In genomic region chr2:130182826-130183499, GRCh38 we compare ENCODE assay signal across 8 cellular contexts. TPM values are rescaled to one million over a fixed set of nuclear protein-coding genes. Genes with fewer than 3 reads are reported as not detected.
DNase-seq lines count a peak whose midpoint lies in the region; ATAC-seq, FAIRE-seq and TF ChIP-seq lines count a peak whose summit lies in the region.
"Not testable (repeated sequence)": the region's sequence is repeated elsewhere in the genome, so short reads cannot be mapped to it uniquely, and the experiment has no call there.

No MANE protein-coding gene starts in this region.

- H3K4me2 ChIP-seq in endothelial cell of umbilical vein (ENCODE audit: insufficient read depth, low read length), result peak overlapping the region; percentile 80

- dilution Hi-C loops in endothelial cell of umbilical vein (cut with MboI; ENCODE audit: extremely low pct_ligation_motif_present, low sequenced_read_pairs), result not testable (repeated sequence)

- H3K27ac ChIP-seq in endothelial cell of umbilical vein (ENCODE audit: insufficient read depth, low read depth, low read length), result peak overlapping the region; percentile 70
- not testable (repeated sequence) for H3K27ac ChIP-seq in right lobe of liver
- H3K27ac ChIP-seq in sigmoid colon, result peak overlapping the region; percentile 91 to 97 (median 94)

- not testable (repeated sequence) for TF ChIP-seq CTCF in AG09309 (IDR thresholded peaks at IDR 0.05; ENCODE audit: control insufficient read depth, insufficient read depth, low read depth, low read length, missing control alignments); endothelial cell of umbilical vein (IDR thresholded peaks at IDR 0.05; ENCODE audit: extremely low read depth in 1 of 2, insufficient read depth in 1 of 2, low read depth in 1 of 2, low read length in 2 of 2); right lobe of liver (IDR thresholded peaks at IDR 0.05); sigmoid colon (IDR thresholded peaks at IDR 0.05)

- peak overlapping the region; percentile 82 for H3K27ac Mint-ChIP-seq in activated naive CD4-positive, alpha-beta T cell treated with anti-CD3 and anti-CD28 coated beads for 36 hours

- H3K9me1 ChIP-seq in endothelial cell of umbilical vein (replicated peaks; ENCODE audit: control insufficient read depth, extremely low read depth, insufficient read depth, low read length), result not testable (repeated sequence)

- H3K9me3 Mint-ChIP-seq in activated naive CD4-positive, alpha-beta T cell treated with anti-CD3 and anti-CD28 coated beads for 36 hours, result not testable (repeated sequence)

- H3K27me3 Mint-ChIP-seq in activated naive CD4-positive, alpha-beta T cell treated with anti-CD3 and anti-CD28 coated beads for 36 hours (ENCODE audit: low read depth), result not testable (repeated sequence)

- POLR2A ChIA-PET in endothelial cell of umbilical vein (lab: Charles Lee), result interaction anchor here (1.0 kb wide), 1 partner anchor 159 kb away, joined by 4 read pairs; a partner anchor contains a TSS

- peak overlapping the region; percentile 83 for H2AFZ ChIP-seq in endothelial cell of umbilical vein (ENCODE audit: low read depth, low read length)

- ATAC-seq in GM19035 (IDR thresholded peaks at IDR 0.05; ENCODE audit: unreplicated experiment), result peak; percentile 22
- ATAC-seq in HG03139 (IDR thresholded peaks at IDR 0.05; ENCODE audit: unreplicated experiment), result peak; percentile 5
- ATAC-seq in right lobe of liver, result not testable (repeated sequence)

- peak overlapping the region; percentile 56 for H3K4me3 ChIP-seq in AG09309 (ENCODE audit: control insufficient read depth, low read depth, low read length)
- peak overlapping the region; percentile 52 to 77 (median 53) for H3K4me3 ChIP-seq in endothelial cell of umbilical vein (replicated peaks in 1 of 3; ENCODE audit: insufficient read depth in 1 of 3, low read depth in 1 of 3, low read length in 3 of 3)
- H3K4me3 ChIP-seq in right lobe of liver, result peak overlapping the region; percentile 69 to 99 (median 98)
- peak overlapping the region; percentile 33 to 91 (median 80) for H3K4me3 ChIP-seq in sigmoid colon

- no CpG with 5 or more reads among the region's 23 CpGs for WGBS in right lobe of liver (ENCODE audit: insufficient coverage, low coverage, low lambda C conversion rate, missing lambda C conversion rate)
- 17 to 30% methylated on average over 23 of the region's 23 CpGs for WGBS in sigmoid colon, 2 donors

- intact Hi-C loops in activated naive CD4-positive, alpha-beta T cell treated with anti-CD3 and anti-CD28 coated beads for 36 hours (cut with micrococcal nuclease), result loop anchor here (1.0 to 2.0 kb wide), 2 partner anchors 306 to 1310 kb away; partner anchors contain the start of gene MZT2A
- intact Hi-C loops in endothelial cell of umbilical vein (cut with micrococcal nuclease) (loop anchor here (5.0 kb wide), 1 partner anchor 246 kb away; no protein-coding TSS in a partner anchor), right lobe of liver (cut with DNase I) (loop anchor here in 1 of 2 donors (10.0 kb wide), 1 partner anchor 152 kb away; no protein-coding TSS in a partner anchor), sigmoid colon (cut with DNase I) (loop anchor here (2.0 to 10.0 kb wide), 4 partner anchors 150 to 1302 kb away; no protein-coding TSS in a partner anchor)

- H3K4me1 ChIP-seq in endothelial cell of umbilical vein (ENCODE audit: control insufficient read depth, extremely low read depth, insufficient read depth, low read length), result peaks cover 11% of the 10 kb centered on the region
- H3K4me1 ChIP-seq in right lobe of liver, result not testable (repeated sequence)
- H3K4me1 ChIP-seq in sigmoid colon, result peaks cover 0 to 30% (median 25%) of the 10 kb centered on the region in 4 donors

- peak; percentile 17 for TF ChIP-seq POLR2A in endothelial cell of umbilical vein (IDR thresholded peaks at IDR 0.05; ENCODE audit: low read depth, low read length)
- not testable (repeated sequence) for TF ChIP-seq POLR2A in right lobe of liver (IDR thresholded peaks at IDR 0.05); sigmoid colon (IDR thresholded peaks at IDR 0.05)

- peak overlapping the region; percentile 78 for H3K4me3 Mint-ChIP-seq in activated naive CD4-positive, alpha-beta T cell treated with anti-CD3 and anti-CD28 coated beads for 36 hours

- H3K9me3 ChIP-seq in endothelial cell of umbilical vein (replicated peaks; ENCODE audit: control insufficient read depth, insufficient read depth, low read length); right lobe of liver; sigmoid colon: not testable (repeated sequence)

- not testable (repeated sequence) for TF ChIP-seq EP300 in sigmoid colon (IDR thresholded peaks at IDR 0.05)

- peak; percentile 89 for FAIRE-seq in endothelial cell of umbilical vein (lab: Jason Lieb, UNC)

- BruUV-seq in endothelial cell of umbilical vein (replicated peaks; lab: Mats Ljungman, UMichigan), result not testable (repeated sequence)

- H3K4me1 Mint-ChIP-seq in activated naive CD4-positive, alpha-beta T cell treated with anti-CD3 and anti-CD28 coated beads for 36 hours (ENCODE audit: low read depth), result peaks cover 27% of the 10 kb centered on the region

- DNase-seq in AG09309 (ENCODE audit: low read depth); activated naive CD4-positive, alpha-beta T cell treated with anti-CD3 and anti-CD28 coated beads for 36 hours; right lobe of liver; sigmoid colon: not testable (repeated sequence)
- peak; percentile 9 for DNase-seq in RPMI7951 (ENCODE audit: low read depth)
- peak; percentile 36 for DNase-seq in endothelial cell of umbilical vein (ENCODE audit: low read depth, low spot score)

- H3K36me3 Mint-ChIP-seq in activated naive CD4-positive, alpha-beta T cell treated with anti-CD3 and anti-CD28 coated beads for 36 hours (ENCODE audit: low read depth), result peaks cover 11% of the 10 kb centered on the region

- not testable (repeated sequence) for H4K20me1 ChIP-seq in endothelial cell of umbilical vein (replicated peaks; ENCODE audit: control insufficient read depth, extremely low read depth, insufficient read depth, low read length)

- CTCF ChIA-PET in activated naive CD4-positive, alpha-beta T cell treated with anti-CD3 and anti-CD28 coated beads for 36 hours (lab: Charles Lee), result interaction anchor here (1.6 to 2.3 kb wide), 2 partner anchors 160 to 195 kb away, joined by 3 to 7 read pairs; partner anchors contain the start of gene IMP4
- CTCF ChIA-PET in endothelial cell of umbilical vein (lab: Charles Lee), result interaction anchor here (0.9 to 1.9 kb wide), 3 partner anchors 10 to 150 kb away, joined by 3 to 7 read pairs (median 4); no protein-coding TSS in a partner anchor

- H3K36me3 ChIP-seq in endothelial cell of umbilical vein (ENCODE audit: control insufficient read depth in 2 of 2, extremely low read depth in 1 of 2, insufficient read depth in 2 of 2, low read length in 2 of 2); right lobe of liver; sigmoid colon: not testable (repeated sequence)

- peaks cover 64% of the 10 kb centered on the region for H3K79me2 ChIP-seq in endothelial cell of umbilical vein (ENCODE audit: control insufficient read depth, insufficient read depth, low read length)

- peak overlapping the region; percentile 74 for H3K9ac ChIP-seq in endothelial cell of umbilical vein (replicated peaks; ENCODE audit: extremely low read depth, insufficient read depth, low read length)

- not testable (repeated sequence) for H3K27me3 ChIP-seq in endothelial cell of umbilical vein (ENCODE audit: control insufficient read depth in 2 of 2, insufficient read depth in 2 of 2, low read length in 2 of 2); right lobe of liver; sigmoid colon

RNA-seq across cellular contexts. Expression of gene MZT2B, which starts 0.9 kb away (rescaled TPM):
- 192 and 258 TPM in 2 replicates for total RNA-seq in RPMI7951 (2014; rRNA removed; shearing (Covaris generic))
- total RNA-seq in activated naive CD4-positive, alpha-beta T cell treated with anti-CD3 and anti-CD28 coated beads for 36 hours, result 100 to 1,000 TPM; 408 to 431 TPM
- 337 and 364 TPM in 2 replicates for total RNA-seq in endothelial cell of umbilical vein
- polyA plus RNA-seq in endothelial cell of umbilical vein, result 182 and 288 TPM in 2 replicates
- polyA plus RNA-seq in endothelial cell of umbilical vein (2011; cell fraction: cytosol; rRNA removed), result 81.0 and 169 TPM in 2 replicates
- polyA plus RNA-seq in endothelial cell of umbilical vein (2011; cell fraction: nucleus; rRNA removed), result 37.5 and 38.3 TPM in 2 replicates
- 152 and 267 TPM in 2 replicates for polyA plus RNA-seq in endothelial cell of umbilical vein (2012)
- polyA minus RNA-seq in endothelial cell of umbilical vein, result 19.2 and 19.9 TPM in 2 replicates
- polyA minus RNA-seq in endothelial cell of umbilical vein (2011; cell fraction: cytosol; rRNA and poly(A)+ RNA removed), result 69.4 TPM
- polyA minus RNA-seq in endothelial cell of umbilical vein (2011; cell fraction: nucleus; rRNA and poly(A)+ RNA removed), result 7.8 and 16.3 TPM in 2 replicates
- 100 to 1,000 TPM in 2 of 6 experiments, 10 to 100 TPM in 4; 69.5 to 125 (median 89.1) TPM for total RNA-seq in right lobe of liver
- total RNA-seq in sigmoid colon, result 100 to 1,000 TPM in 3 of 4 donors, 10 to 100 TPM in 1; 97.8 to 187 (median 162) TPM
- 100 to 1,000 TPM; 152 to 259 (median 215) TPM for polyA plus RNA-seq in sigmoid colon

RNA-seq across cellular contexts. Expression of gene SMPD4, which starts 1.6 kb away (rescaled TPM):
- total RNA-seq in RPMI7951 (2014; rRNA removed; shearing (Covaris generic)), result 31.4 and 35.2 TPM in 2 replicates
- 10 to 100 TPM; 70.8 to 71.5 TPM for total RNA-seq in activated naive CD4-positive, alpha-beta T cell treated with anti-CD3 and anti-CD28 coated beads for 36 hours
- total RNA-seq in endothelial cell of umbilical vein, result 88.1 and 91.4 TPM in 2 replicates
- 85.3 and 102 TPM in 2 replicates for polyA plus RNA-seq in endothelial cell of umbilical vein
- polyA plus RNA-seq in endothelial cell of umbilical vein (2011; cell fraction: cytosol; rRNA removed), result 47.9 and 54.5 TPM in 2 replicates
- polyA plus RNA-seq in endothelial cell of umbilical vein (2011; cell fraction: nucleus; rRNA removed), result 236 and 250 TPM in 2 replicates
- 53.4 and 53.7 TPM in 2 replicates for polyA plus RNA-seq in endothelial cell of umbilical vein (2012)
- polyA minus RNA-seq in endothelial cell of umbilical vein, result 60.5 and 66.5 TPM in 2 replicates
- 29.4 TPM for polyA minus RNA-seq in endothelial cell of umbilical vein (2011; cell fraction: cytosol; rRNA and poly(A)+ RNA removed)
- polyA minus RNA-seq in endothelial cell of umbilical vein (2011; cell fraction: nucleus; rRNA and poly(A)+ RNA removed), result 74.9 and 116 TPM in 2 replicates
- total RNA-seq in right lobe of liver, result 10 to 100 TPM; 19.0 to 24.3 (median 21.6) TPM
- 10 to 100 TPM; 18.1 to 47.9 (median 26.2) TPM for total RNA-seq in sigmoid colon
- polyA plus RNA-seq in sigmoid colon, result 10 to 100 TPM; 12.3 to 42.7 (median 15.6) TPM

RNA-seq across cellular contexts. Expression of gene TUBA3E, which starts 15.3 kb away (rescaled TPM):
- not detected in 2 replicates for total RNA-seq in RPMI7951 (2014; rRNA removed; shearing (Covaris generic))
- not detected for total RNA-seq in activated naive CD4-positive, alpha-beta T cell treated with anti-CD3 and anti-CD28 coated beads for 36 hours
- not detected in 2 replicates for total RNA-seq in endothelial cell of umbilical vein
- not detected in 2 replicates for polyA plus RNA-seq in endothelial cell of umbilical vein
- not detected in 2 replicates for polyA plus RNA-seq in endothelial cell of umbilical vein (2011; cell fraction: cytosol; rRNA removed)
- not detected in 2 replicates for polyA plus RNA-seq in endothelial cell of umbilical vein (2011; cell fraction: nucleus; rRNA removed)
- not detected in 2 replicates for polyA plus RNA-seq in endothelial cell of umbilical vein (2012)
- not detected in 2 replicates for polyA minus RNA-seq in endothelial cell of umbilical vein
- polyA minus RNA-seq in endothelial cell of umbilical vein (2011; cell fraction: cytosol; rRNA and poly(A)+ RNA removed), result not detected
- polyA minus RNA-seq in endothelial cell of umbilical vein (2011; cell fraction: nucleus; rRNA and poly(A)+ RNA removed), result not detected in 2 replicates
- not detected for total RNA-seq in right lobe of liver
- total RNA-seq in sigmoid colon, result not detected
- under 1 TPM in 1 of 3 donors, not detected in 2; 0.09 TPM for polyA plus RNA-seq in sigmoid colon

RNA-seq across cellular contexts. Expression of gene CCDC74B, which starts 38.1 kb away (rescaled TPM):
- 0.72 and 3.2 TPM in 2 replicates for total RNA-seq in RPMI7951 (2014; rRNA removed; shearing (Covaris generic))
- 1 to 10 TPM; 3.7 to 4.1 TPM for total RNA-seq in activated naive CD4-positive, alpha-beta T cell treated with anti-CD3 and anti-CD28 coated beads for 36 hours
- 1.6 and 4.8 TPM in 2 replicates for total RNA-seq in endothelial cell of umbilical vein
- 4.1 and 4.6 TPM in 2 replicates for polyA plus RNA-seq in endothelial cell of umbilical vein
- polyA plus RNA-seq in endothelial cell of umbilical vein (2011; cell fraction: cytosol; rRNA removed), result 1.8 and 2.7 TPM in 2 replicates
- polyA plus RNA-seq in endothelial cell of umbilical vein (2011; cell fraction: nucleus; rRNA removed), result 19.0 and 23.5 TPM in 2 replicates
- polyA plus RNA-seq in endothelial cell of umbilical vein (2012), result 0.14 and 0.27 TPM in 2 replicates
- 2.1 and 3.6 TPM in 2 replicates for polyA minus RNA-seq in endothelial cell of umbilical vein
- not detected for polyA minus RNA-seq in endothelial cell of umbilical vein (2011; cell fraction: cytosol; rRNA and poly(A)+ RNA removed)
- polyA minus RNA-seq in endothelial cell of umbilical vein (2011; cell fraction: nucleus; rRNA and poly(A)+ RNA removed), result 2.1 and 2.5 TPM in 2 replicates
- total RNA-seq in right lobe of liver, result under 1 TPM in 3 of 6 experiments, not detected in 3; 0.19 to 0.74 (median 0.26) TPM
- 1 to 10 TPM; 3.2 to 9.7 (median 4.1) TPM for total RNA-seq in sigmoid colon
- 1 to 10 TPM in 1 of 3 donors, under 1 TPM in 1, not detected in 1; 0.60 to 1.6 TPM for polyA plus RNA-seq in sigmoid colon

RNA-seq across cellular contexts. Expression of gene POTEF, which starts 53.9 kb away (rescaled TPM):
- total RNA-seq in RPMI7951 (2014; rRNA removed; shearing (Covaris generic)), result not detected in 2 replicates
- not detected for total RNA-seq in activated naive CD4-positive, alpha-beta T cell treated with anti-CD3 and anti-CD28 coated beads for 36 hours
- 0.09 TPM in 1 of 2 replicates, not detected in the other for total RNA-seq in endothelial cell of umbilical vein
- polyA plus RNA-seq in endothelial cell of umbilical vein, result 0.03 and 0.04 TPM in 2 replicates
- polyA plus RNA-seq in endothelial cell of umbilical vein (2011; cell fraction: cytosol; rRNA removed), result 0.01 TPM in 1 of 2 replicates, not detected in the other
- 0.29 and 0.50 TPM in 2 replicates for polyA plus RNA-seq in endothelial cell of umbilical vein (2011; cell fraction: nucleus; rRNA removed)
- polyA plus RNA-seq in endothelial cell of umbilical vein (2012), result not detected in 2 replicates
- polyA minus RNA-seq in endothelial cell of umbilical vein, result 0.34 and 0.81 TPM in 2 replicates
- not detected for polyA minus RNA-seq in endothelial cell of umbilical vein (2011; cell fraction: cytosol; rRNA and poly(A)+ RNA removed)
- 1.0 and 1.7 TPM in 2 replicates for polyA minus RNA-seq in endothelial cell of umbilical vein (2011; cell fraction: nucleus; rRNA and poly(A)+ RNA removed)
- total RNA-seq in right lobe of liver, result not detected
- total RNA-seq in sigmoid colon, result not detected
- polyA plus RNA-seq in sigmoid colon, result not detected
